In the genomic region with DNA sequence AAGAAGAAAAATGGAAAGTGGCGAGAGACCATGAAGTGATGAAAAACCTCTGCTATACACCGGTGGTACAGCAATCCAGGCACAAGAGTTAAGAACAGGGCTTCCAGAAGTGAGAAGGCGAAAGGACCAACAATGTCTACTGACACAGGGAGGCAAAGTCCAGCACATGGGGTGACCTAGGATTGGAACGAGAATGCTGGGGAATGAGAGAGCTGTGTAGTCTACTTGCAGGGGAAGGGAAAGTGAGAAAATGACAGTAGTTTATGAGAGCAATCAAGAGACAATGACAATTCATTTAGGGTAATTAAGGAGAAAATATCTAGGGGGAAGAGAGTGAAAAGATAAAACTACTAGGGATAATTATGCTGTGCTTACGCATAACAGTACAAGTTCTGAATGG, we compare ENCODE assay signal across 26 cellular contexts.
"Had no signal": no experiment of that assay in that cellular context is flagged by ENCODE, and none has a peak within 500 bp of the region (broad histone marks: within the 10 kb centered on the region; RNA-seq: fewer than 3 reads in every experiment).

No MANE protein-coding gene starts in this region.

- H3K9me3 ChIP-seq: ovary, psoas muscle, right lobe of liver, sigmoid colon, stomach, thoracic aorta, thyroid gland, tibial nerve, upper lobe of left lung, vagina had no signal

- ATAC-seq: natural killer cell; psoas muscle; right cardiac atrium; stimulated activated effector memory CD8-positive, alpha-beta T cell treated with anti-CD3 and anti-CD28 coated beads, Interleukin-12 subunit alpha, Interleukin-12 subunit beta, amount 100 ng/mL, for 72 hours; stimulated activated naive B cell treated with anti-CD40 and anti-IgM and Interleukin-4, amounts not matched to agents 10 μg/mL and 1 μg/mL and 100 μg/mL, for 72 hours had no signal

- DNase-seq: natural killer cell; occipital lobe; ovary; psoas muscle; right cardiac atrium; right lobe of liver; sigmoid colon; stimulated activated CD4-positive, alpha-beta T cell treated with anti-CD3 and anti-CD28 coated beads, Interleukin-15, amount 100 ng/mL, for 24 hours; stimulated activated CD4-positive, alpha-beta T cell treated with anti-CD3 and anti-CD28 coated beads, Interleukin-2, amount 100 ng/mL, for 24 hours; stimulated activated CD4-positive, alpha-beta T cell treated with anti-CD3 and anti-CD28 coated beads, Interleukin-2, amount 100 ng/mL, for 48 hours; stimulated activated CD4-positive, alpha-beta T cell treated with anti-CD3 and anti-CD28 coated beads, Interleukin-4, amount 100 ng/mL, for 24 hours; stimulated activated naive B cell treated with anti-CD40 and anti-IgM and Interleukin-4, amounts not matched to agents 10 μg/mL and 1 μg/mL and 100 μg/mL, for 72 hours; stimulated activated naive CD4-positive, alpha-beta T cell treated with Interleukin-2 at 50 U/mL for 16 hours; stomach; thyroid gland; trophoblast cell had no signal

- H3K36me3 Mint-ChIP-seq: natural killer cell; stimulated activated effector memory CD8-positive, alpha-beta T cell treated with anti-CD3 and anti-CD28 coated beads, Interleukin-12 subunit alpha, Interleukin-12 subunit beta, amount 100 ng/mL, for 72 hours had no signal

- H3K4me3 ChIP-seq: neural progenitor cell, ovary, psoas muscle, right lobe of liver, sigmoid colon, stomach, thoracic aorta, thyroid gland, tibial nerve, upper lobe of left lung, vagina had no signal

- H3K36me3 ChIP-seq: ovary, thyroid gland had no signal

- H3K27ac Mint-ChIP-seq: natural killer cell; nephron; neural progenitor cell; progenitor cell of endocrine pancreas; stimulated activated naive B cell treated with anti-CD40 and anti-IgM and Interleukin-4, amounts not matched to agents 10 μg/mL and 1 μg/mL and 100 μg/mL, for 72 hours; stimulated activated naive CD8-positive, alpha-beta T cell treated with anti-CD3 and anti-CD28 coated beads, Interleukin-15, Interleukin-2, amounts not matched to agents 100 ng/mL and 50 ng/mL, for 24 hours had no signal

- H3K9me3 Mint-ChIP-seq: natural killer cell; nephron; neural progenitor cell; stimulated activated effector memory CD8-positive, alpha-beta T cell treated with anti-CD3 and anti-CD28 coated beads, Interleukin-12 subunit alpha, Interleukin-12 subunit beta, amount 100 ng/mL, for 72 hours; stimulated activated naive B cell treated with anti-CD40 and anti-IgM and Interleukin-4, amounts not matched to agents 10 μg/mL and 1 μg/mL and 100 μg/mL, for 72 hours; stimulated activated naive CD8-positive, alpha-beta T cell treated with anti-CD3 and anti-CD28 coated beads, Interleukin-15, Interleukin-2, amounts not matched to agents 100 ng/mL and 50 ng/mL, for 24 hours had no signal

- H3K4me1 ChIP-seq: parathyroid adenoma, psoas muscle, right lobe of liver, sigmoid colon, stomach, thyroid gland, tibial nerve, upper lobe of left lung, vagina had no signal
